In genomic region chrX:18828832-18829404, GRCh38 we compare ENCODE assay signal across 17 cellular contexts.
DNase-seq lines count a peak whose midpoint lies in the region; ATAC-seq and TF ChIP-seq lines count a peak whose summit lies in the region.
"Had no signal": no experiment of that assay in that cellular context is flagged by ENCODE, and none has a peak within 500 bp of the region (broad histone marks: within the 10 kb centered on the region; RNA-seq: fewer than 3 reads in every experiment).

No MANE protein-coding gene starts in this region.

- H3K9me2 ChIP-seq in Loucy (replicated peaks; ENCODE audit: low read depth, low read length) = no peaks in the 10 kb centered on the region

- in situ Hi-C loops in astrocyte of the spinal cord (cut with HindIII; ENCODE audit: low sequenced_read_pairs) = no loop called here

- H3K4me3 Mint-ChIP-seq in stimulated activated effector memory CD8-positive, alpha-beta T cell treated with anti-CD3 and anti-CD28 coated beads, Interleukin-12 subunit alpha, Interleukin-12 subunit beta, amount 100 ng/mL, for 72 hours = no peak overlapping the region
- H3K4me3 Mint-ChIP-seq: activated B cell treated with CpG ODN at 0.5 μM for 24 hours; activated T-cell treated with anti-CD3 and anti-CD28 coated beads, Interleukin-2, amount 50 U/mL, for 4 hours; B cell; HFFc6 had no signal

- no peaks in the 10 kb centered on the region for H3K36me3 Mint-ChIP-seq in activated naive CD4-positive, alpha-beta T cell treated with anti-CD3 and anti-CD28 coated beads, Interleukin-2, amount 50 U/mL, for 72 hours
- H3K36me3 Mint-ChIP-seq in stimulated activated effector memory CD8-positive, alpha-beta T cell treated with anti-CD3 and anti-CD28 coated beads, Interleukin-12 subunit alpha, Interleukin-12 subunit beta, amount 100 ng/mL, for 72 hours = no peaks in the 10 kb centered on the region

- H3K23ac ChIP-seq in neuronal stem cell (ENCODE audit: low read depth, low read length, poor library complexity) = no peak overlapping the region

- no peak overlapping the region for H2BK120ac ChIP-seq in neuronal stem cell (ENCODE audit: low read depth, low read length)

- H3K4ac ChIP-seq in neuronal stem cell (ENCODE audit: low read length) = no peak overlapping the region

- H3K4me2 ChIP-seq in Loucy (ENCODE audit: low read depth, low read length, poor library complexity, severe bottlenecking) (peak overlapping the region; percentile 53), neuronal stem cell (ENCODE audit: insufficient read depth, low read length, poor library complexity, severe bottlenecking) (no peak overlapping the region)
- H3K4me2 ChIP-seq: smooth muscle cell had no signal

- ATAC-seq in activated naive CD4-positive, alpha-beta T cell treated with anti-CD3 and anti-CD28 coated beads, Interleukin-2, amount 50 U/mL, for 72 hours = peak; percentile 39 to 61
- ATAC-seq in stimulated activated effector memory CD8-positive, alpha-beta T cell treated with anti-CD3 and anti-CD28 coated beads, Interleukin-12 subunit alpha, Interleukin-12 subunit beta, amount 100 ng/mL, for 72 hours = peak; percentile 59
- no peak for ATAC-seq in activated CD4-positive, CD25-positive, alpha-beta regulatory T cell treated with anti-CD3 and anti-CD28 coated beads, Interleukin-2, amount 50 U/mL, for 24 hours
- ATAC-seq: activated T-cell treated with anti-CD3 and anti-CD28 coated beads, Interleukin-2, amount 50 U/mL, for 4 hours; pancreas had no signal

- H3K4me3 ChIP-seq in Loucy (ENCODE audit: low read length, poor library complexity, severe bottlenecking) (peak overlapping the region; percentile 6), astrocyte of the spinal cord (ENCODE audit: low read depth, low read length) (no peak overlapping the region), neuronal stem cell (ENCODE audit: low read length in 2 of 2) (no peak overlapping the region)
- H3K4me3 ChIP-seq: pancreas, smooth muscle cell had no signal

- peaks cover 6% of the 10 kb centered on the region for H3K4me1 ChIP-seq in Loucy (ENCODE audit: insufficient read depth, low read length, poor library complexity, severe bottlenecking)
- H3K4me1 ChIP-seq in neuronal stem cell (ENCODE audit: control insufficient read depth in 2 of 2, insufficient read depth in 1 of 2, low read depth in 1 of 2, low read length in 2 of 2) = no peaks in the 10 kb centered on the region
- H3K4me1 ChIP-seq: pancreas had no signal

- no peaks in the 10 kb centered on the region for H3K79me1 ChIP-seq in neuronal stem cell (ENCODE audit: low read depth, low read length)

- no peak for DNase-seq in activated naive CD4-positive, alpha-beta T cell treated with anti-CD3 and anti-CD28 coated beads, Interleukin-2, amount 50 U/mL, for 72 hours (ENCODE audit: low spot score in 2 of 2)
- DNase-seq in activated naive CD4-positive, alpha-beta T cell (lab: John Stamatoyannopoulos, UW) = no peak
- DNase-seq in astrocyte of the spinal cord (ENCODE audit: low read depth, low spot score) (peak; percentile 2), neuronal stem cell (ENCODE audit: low spot score) (no peak), NCI-H1436 (lab: John Stamatoyannopoulos, UW) (no peak)
- DNase-seq in stimulated activated effector memory CD8-positive, alpha-beta T cell treated with anti-CD3 and anti-CD28 coated beads, Interleukin-12 subunit alpha, Interleukin-12 subunit beta, amount 100 ng/mL, for 72 hours (ENCODE audit: low spot score in 2 of 2) = no peak
- DNase-seq: activated B cell treated with CpG ODN at 0.5 μM for 24 hours; activated T-cell treated with anti-CD3 and anti-CD28 coated beads, Interleukin-2, amount 50 U/mL, for 4 hours; cortex of kidney; HFFc6; Kasumi-1; pancreas; SW 1271 had no signal

- no peak overlapping the region for H3K27ac ChIP-seq in neuronal stem cell (replicated peaks; ENCODE audit: low read length)
- H3K27ac ChIP-seq: pancreas had no signal

- H2BK5ac ChIP-seq in neuronal stem cell (ENCODE audit: low read length) = no peak overlapping the region

- no peaks in the 10 kb centered on the region for H3K27me3 ChIP-seq in Loucy (ENCODE audit: insufficient read depth, low read length, poor library complexity, severe bottlenecking)
- H3K27me3 ChIP-seq in neuronal stem cell (ENCODE audit: control insufficient read depth in 3 of 3, insufficient read depth in 3 of 3, low read depth in 1 of 3, low read length in 3 of 3) = no peaks in the 10 kb centered on the region

- H3K79me2 ChIP-seq in Loucy (ENCODE audit: insufficient read depth, low read length) = no peaks in the 10 kb centered on the region

- H3K27ac Mint-ChIP-seq in activated naive CD4-positive, alpha-beta T cell treated with anti-CD3 and anti-CD28 coated beads, Interleukin-2, amount 50 U/mL, for 72 hours = no peak overlapping the region
- H3K27ac Mint-ChIP-seq in stimulated activated effector memory CD8-positive, alpha-beta T cell treated with anti-CD3 and anti-CD28 coated beads, Interleukin-12 subunit alpha, Interleukin-12 subunit beta, amount 100 ng/mL, for 72 hours = no peak overlapping the region
- H3K27ac Mint-ChIP-seq: activated B cell treated with CpG ODN at 0.5 μM for 24 hours, B cell, HFFc6 had no signal

- no peak overlapping the region for H2BK15ac ChIP-seq in neuronal stem cell (ENCODE audit: low read length)

- no peaks in the 10 kb centered on the region for H3F3A ChIP-seq in Loucy (ENCODE audit: low read depth)

- no peaks in the 10 kb centered on the region for H3K9me3 Mint-ChIP-seq in activated naive CD4-positive, alpha-beta T cell treated with anti-CD3 and anti-CD28 coated beads, Interleukin-2, amount 50 U/mL, for 72 hours
- H3K9me3 Mint-ChIP-seq in stimulated activated effector memory CD8-positive, alpha-beta T cell treated with anti-CD3 and anti-CD28 coated beads, Interleukin-12 subunit alpha, Interleukin-12 subunit beta, amount 100 ng/mL, for 72 hours = no peaks in the 10 kb centered on the region
- H3K9me3 Mint-ChIP-seq: activated B cell treated with CpG ODN at 0.5 μM for 24 hours; activated T-cell treated with anti-CD3 and anti-CD28 coated beads, Interleukin-2, amount 50 U/mL, for 4 hours; HFFc6 had no signal

- no peaks in the 10 kb centered on the region for H3K4me1 Mint-ChIP-seq in stimulated activated effector memory CD8-positive, alpha-beta T cell treated with anti-CD3 and anti-CD28 coated beads, Interleukin-12 subunit alpha, Interleukin-12 subunit beta, amount 100 ng/mL, for 72 hours
- H3K4me1 Mint-ChIP-seq: activated B cell treated with CpG ODN at 0.5 μM for 24 hours, B cell had no signal

- no CpG with 5 or more reads among the region's 1 CpG for WGBS in neuronal stem cell (ENCODE audit: extremely low coverage in 2 of 2, insufficient read length in 2 of 2, insufficient replicate concordance in 1 of 2), 2 donors

- no peak for TF ChIP-seq CTCF in Loucy (conservative IDR thresholded peaks at IDR 0.05; ENCODE audit: low read length)
- TF ChIP-seq CTCF in astrocyte of the spinal cord (IDR thresholded peaks at IDR 0.05; ENCODE audit: low read depth, low read length) = no peak

- H3K9me3 ChIP-seq in Loucy (ENCODE audit: insufficient read depth, low read depth, low read length) = no peaks in the 10 kb centered on the region
- no peaks in the 10 kb centered on the region for H3K9me3 ChIP-seq in neuronal stem cell (replicated peaks in 1 of 2; ENCODE audit: control insufficient read depth in 2 of 2, insufficient read depth in 1 of 2, low read depth in 1 of 2, low read length in 2 of 2)
- H3K9me3 ChIP-seq: pancreas had no signal

- no peak overlapping the region for H3K18ac ChIP-seq in neuronal stem cell (ENCODE audit: low read length)

- no peak overlapping the region for H3K9ac ChIP-seq in Loucy (ENCODE audit: low read depth, low read length, poor library complexity, severe bottlenecking)
- H3K9ac ChIP-seq in neuronal stem cell (ENCODE audit: low read depth, low read length, poor library complexity) = no peak overlapping the region

- no peak overlapping the region for H4K91ac ChIP-seq in neuronal stem cell (ENCODE audit: low read depth, low read length, poor library complexity)

- H3K14ac ChIP-seq in neuronal stem cell (ENCODE audit: low read length) = no peak overlapping the region

- no peak overlapping the region for H2BK12ac ChIP-seq in neuronal stem cell (ENCODE audit: low read length)

- H2AFZ ChIP-seq in Loucy (ENCODE audit: low read length) = peak overlapping the region; percentile 33; the same call in 1 of the 2 replicates
- no peak overlapping the region for H2AFZ ChIP-seq in neuronal stem cell (ENCODE audit: low read length)

- no peak overlapping the region for H4K8ac ChIP-seq in neuronal stem cell (ENCODE audit: low read depth, low read length)

- no peaks in the 10 kb centered on the region for H4K20me1 ChIP-seq in Loucy (ENCODE audit: insufficient read depth, low read length, poor library complexity, severe bottlenecking)

- H2AK5ac ChIP-seq in neuronal stem cell (ENCODE audit: low read depth, low read length) = no peak overlapping the region

- H3K36me3 ChIP-seq in Loucy (ENCODE audit: insufficient read depth, low read length) (no peaks in the 10 kb centered on the region), neuronal stem cell (replicated peaks in 1 of 2; ENCODE audit: control insufficient read depth in 2 of 2, insufficient read depth in 2 of 2, low read length in 2 of 2) (no peaks in the 10 kb centered on the region)
- H3K36me3 ChIP-seq: pancreas had no signal

Comparison
In these comparisons a context has a peak if more than half of its experiments do, and no peak if none do; other contexts are left out.
1. ATAC-seq: peak in activated naive CD4-positive, alpha-beta T cell treated with anti-CD3 and anti-CD28 coated beads, Interleukin-2, amount 50 U/mL, for 72 hours (2 of 2) and stimulated activated effector memory CD8-positive, alpha-beta T cell treated with anti-CD3 and anti-CD28 coated beads, Interleukin-12 subunit alpha, Interleukin-12 subunit beta, amount 100 ng/mL, for 72 hours (single experiment); none in activated CD4-positive, CD25-positive, alpha-beta regulatory T cell treated with anti-CD3 and anti-CD28 coated beads, Interleukin-2, amount 50 U/mL, for 24 hours (0 of 2).